Comparison of ENCODE assay signal across 22 cellular contexts in genomic region chr1:219733511-219733910, GRCh38.
DNase-seq lines count a peak whose midpoint lies in the region; ATAC-seq, FAIRE-seq and TF ChIP-seq lines count a peak whose summit lies in the region.
"Had no signal": no experiment of that assay in that cellular context is flagged by ENCODE, and none has a peak within 500 bp of the region (broad histone marks: within the 10 kb centered on the region; RNA-seq: fewer than 3 reads in every experiment).

No MANE protein-coding gene starts in this region.

- in situ Hi-C loops in mammary epithelial cell (cut with MboI; ENCODE audit: low sequenced_read_pairs in 2 of 2) (no loop called here), K562 (cut with MboI) (no loop called here)

- peak overlapping the region; percentile 62 to 76 for H3K27ac ChIP-seq in breast epithelium
- no peak overlapping the region for H3K27ac ChIP-seq in mammary epithelial cell (ENCODE audit: insufficient read depth, low read depth, low read length)
- H3K27ac ChIP-seq in PC-3 (ENCODE audit: low read length) = no peak overlapping the region
- no peak overlapping the region for H3K27ac ChIP-seq in K562 (ENCODE audit: extremely low read depth, low read depth, low read length)
- H3K27ac ChIP-seq in spleen = peak overlapping the region in 3 of 8 donors; percentile 13 to 51 (median 32)
- H3K27ac ChIP-seq: C4-2B, HL-60 had no signal

- H3K9me1 ChIP-seq in K562 (ENCODE audit: control insufficient read depth, insufficient read depth, low read length) = no peaks in the 10 kb centered on the region

- no peaks in the 10 kb centered on the region for H3F3A ChIP-seq in PC-3 (ENCODE audit: low read length, unreplicated experiment)

- H3K36me3 ChIP-seq in breast epithelium (no peaks in the 10 kb centered on the region), mammary epithelial cell (ENCODE audit: insufficient read depth, low read length) (no peaks in the 10 kb centered on the region), PC-3 (ENCODE audit: low read depth, low read length) (no peaks in the 10 kb centered on the region), K562 (ENCODE audit: control insufficient read depth, insufficient read depth, low read length) (no peaks in the 10 kb centered on the region), spleen (no peaks in the 10 kb centered on the region)

- H3K4me3 ChIP-seq in breast epithelium (no peak overlapping the region), mammary epithelial cell (replicated peaks in 1 of 3; ENCODE audit: insufficient read depth in 1 of 3, low read depth in 2 of 3, low read length in 3 of 3) (no peak overlapping the region), PC-3 (ENCODE audit: low read length) (no peak overlapping the region), K562 (no peak overlapping the region), spleen (no peak overlapping the region)

- CTCF ChIA-PET in mammary epithelial cell (lab: Charles Lee; ENCODE audit: low non-redundant PET) = no interaction called here
- CTCF ChIA-PET in PC-3 (lab: Charles Lee) = no interaction called here
- CTCF ChIA-PET in K562 (lab: Yijun Ruan, JAX; ENCODE audit: low intra/inter-chr PET ratio) = no interaction called here

- H3K9me3 ChIP-seq in breast epithelium (no peaks in the 10 kb centered on the region), mammary epithelial cell (replicated peaks; ENCODE audit: insufficient read depth, low read length) (no peaks in the 10 kb centered on the region), PC-3 (ENCODE audit: low read length) (no peaks in the 10 kb centered on the region), K562 (replicated peaks; ENCODE audit: control insufficient read depth, insufficient read depth, low read depth, low read length) (no peaks in the 10 kb centered on the region), spleen (peaks cover 0 to 14% (median 7%) of the 10 kb centered on the region in 8 donors)
- H3K9me3 ChIP-seq: Caco-2 had no signal

- intact Hi-C loops in breast epithelium (cut with DNase I; ENCODE audit: low total_unique reads) = no loop called here
- intact Hi-C loops in mammary epithelial cell (cut with micrococcal nuclease) = no loop called here
- intact Hi-C loops in PC-3 (cut with micrococcal nuclease) = no loop called here
- intact Hi-C loops in K562 (cut with micrococcal nuclease) = loop anchor here (5.0 kb wide), 1 partner anchor 166 kb away; no protein-coding TSS in a partner anchor
- intact Hi-C loops in spleen (cut with DNase I; ENCODE audit: low total_unique reads) = no loop called here

- H3K9me2 ChIP-seq in PC-3 (replicated peaks; ENCODE audit: low read length) = no peaks in the 10 kb centered on the region

- H3K4me1 ChIP-seq in breast epithelium (no peaks in the 10 kb centered on the region), mammary epithelial cell (ENCODE audit: insufficient read depth, low read length) (no peaks in the 10 kb centered on the region), PC-3 (ENCODE audit: insufficient read depth, low read length) (peaks cover 29% of the 10 kb centered on the region), K562 (replicated peaks in 1 of 2; ENCODE audit: control insufficient read depth in 2 of 2, insufficient read depth in 2 of 2, low read length in 2 of 2) (peaks cover 0 to 7% of the 10 kb centered on the region in 2 experiments; a peak in 2 of 5 replicates), spleen (no peaks in the 10 kb centered on the region)
- H3K4me1 ChIP-seq: Caco-2 had no signal

- TF ChIP-seq EP300 in K562 (IDR thresholded peaks at IDR 0.05; ENCODE audit: low read length) = no peak

- WGBS in mammary epithelial cell (ENCODE audit: low coverage, missing lambda C conversion rate) = 44% methylated on average over 3 of the region's 3 CpGs
- WGBS in K562 (ENCODE audit: insufficient coverage, low coverage, missing lambda C conversion rate) = 0% methylated on average over 3 of the region's 3 CpGs
- 37 to 45% (median 41%) methylated on average over 3 of the region's 3 CpGs for WGBS in spleen, 5 donors

- H2AFZ ChIP-seq in mammary epithelial cell (ENCODE audit: low read depth, low read length) (no peak overlapping the region), PC-3 (ENCODE audit: low read length) (peak overlapping the region; percentile 57; the same call in 1 of the 2 replicates), K562 (ENCODE audit: low read depth, low read length) (no peak overlapping the region)

- no peaks in the 10 kb centered on the region for H3K79me2 ChIP-seq in mammary epithelial cell (ENCODE audit: insufficient read depth, low read length)
- H3K79me2 ChIP-seq in PC-3 (ENCODE audit: low read length) = no peaks in the 10 kb centered on the region
- H3K79me2 ChIP-seq in K562 (ENCODE audit: control insufficient read depth, insufficient read depth, low read length) = no peaks in the 10 kb centered on the region

- TF ChIP-seq POLR2A in breast epithelium (IDR thresholded peaks at IDR 0.05) (no peak), K562 (conservative IDR thresholded peaks at IDR 0.05) (no peak), spleen (IDR thresholded peaks at IDR 0.05) (no peak)

- no peaks in the 10 kb centered on the region for H4K20me1 ChIP-seq in mammary epithelial cell (ENCODE audit: insufficient read depth, low read length)
- H4K20me1 ChIP-seq in PC-3 (ENCODE audit: low read length) = no peaks in the 10 kb centered on the region
- no peaks in the 10 kb centered on the region for H4K20me1 ChIP-seq in K562 (replicated peaks; ENCODE audit: control insufficient read depth, insufficient read depth, low read length)

- dilution Hi-C loops in mammary epithelial cell (cut with HindIII; ENCODE audit: low sequenced_read_pairs) = no loop called here

- BruUV-seq in mammary epithelial cell (replicated peaks; lab: Mats Ljungman, UMichigan) = no TSS peak
- BruUV-seq in PC-3 (replicated peaks; lab: Mats Ljungman, UMichigan) = no TSS peak
- BruUV-seq in K562 (replicated peaks; lab: Mats Ljungman, UMichigan) = no TSS peak

- DNase-seq in breast epithelium (ENCODE audit: low spot score in 2 of 2) = no peak
- no peak for DNase-seq in mammary epithelial cell
- DNase-seq in MV-4-11 (lab: John Stamatoyannopoulos, UW) = peak; percentile 66
- DNase-seq in PC-3 = no peak
- DNase-seq in K562 (ENCODE audit: extremely low read depth in 1 of 4, low spot score in 3 of 4) = no peak
- no peak for DNase-seq in spleen
- no peak for DNase-seq in NCI-H446 (lab: John Stamatoyannopoulos, UW)
- DNase-seq: AML-193; Caco-2; CD4-positive, alpha-beta T cell; DMS153; DMS79; GDM1; GOT3; H7; HFFc6 had no signal

- H3K4me2 ChIP-seq in mammary epithelial cell (ENCODE audit: insufficient read depth, low read depth, low read length) = no peak overlapping the region
- no peak overlapping the region for H3K4me2 ChIP-seq in PC-3 (ENCODE audit: low read length)
- H3K4me2 ChIP-seq in K562 (ENCODE audit: insufficient read depth, low read length) = no peak overlapping the region; the same call in 1 of the 2 replicates

- no peak overlapping the region for H3K9ac ChIP-seq in mammary epithelial cell (ENCODE audit: insufficient read depth, low read length)
- no peak overlapping the region for H3K9ac ChIP-seq in PC-3 (ENCODE audit: low read length)
- no peak overlapping the region for H3K9ac ChIP-seq in K562 (ENCODE audit: insufficient read depth in 1 of 2, low read depth in 2 of 2, low read length in 2 of 2)

- no peak for TF ChIP-seq CTCF in breast epithelium (IDR thresholded peaks at IDR 0.05)
- TF ChIP-seq CTCF in mammary epithelial cell (conservative IDR thresholded peaks at IDR 0.05 in 1 of 2, IDR thresholded peaks at IDR 0.05 in 1 of 2; ENCODE audit: extremely low read depth in 1 of 2, insufficient read depth in 1 of 2, low read depth in 1 of 2, low read length in 2 of 2) = no peak
- no peak for TF ChIP-seq CTCF in PC-3 (conservative IDR thresholded peaks at IDR 0.05; ENCODE audit: low read depth, low read length)
- no peak for TF ChIP-seq CTCF in K562 (IDR thresholded peaks at IDR 0.05 in 2 of 3, conservative IDR thresholded peaks at IDR 0.05 in 1 of 3; ENCODE audit: insufficient read depth in 2 of 3, low read depth in 1 of 3, low read length in 3 of 3)
- TF ChIP-seq CTCF in spleen (IDR thresholded peaks at IDR 0.05 in 8 of 11, conservative IDR thresholded peaks at IDR 0.05 in 3 of 11) = no peak

- ATAC-seq in PC-3 = no peak
- peak; percentile 56 for ATAC-seq in K562
- ATAC-seq: HCT116 had no signal

- no peak for FAIRE-seq in K562 (lab: Jason Lieb, UNC)
- FAIRE-seq: A204.1, GM12892, GM18507 had no signal

- H3K27me3 ChIP-seq in breast epithelium = no peaks in the 10 kb centered on the region
- peaks cover 2% of the 10 kb centered on the region for H3K27me3 ChIP-seq in mammary epithelial cell (ENCODE audit: insufficient read depth, low read length)
- no peaks in the 10 kb centered on the region for H3K27me3 ChIP-seq in PC-3 (ENCODE audit: low read length)
- H3K27me3 ChIP-seq in K562 (ENCODE audit: control insufficient read depth in 2 of 2, insufficient read depth in 2 of 2, low read length in 2 of 2) = no peaks in the 10 kb centered on the region
- H3K27me3 ChIP-seq in spleen (replicated peaks in 1 of 7) = no peaks in the 10 kb centered on the region

- POLR2A ChIA-PET in PC-3 (lab: Charles Lee; ENCODE audit: unreplicated experiment) = no interaction called here
- POLR2A ChIA-PET in K562 (lab: Yijun Ruan, JAX) = interaction anchor here (1.5 kb wide), 1 partner anchor 8 kb away, joined by 4 read pairs; no protein-coding TSS in a partner anchor

- TF ChIP-seq RAD21 in K562 (CRISPR knock-in tag; conservative IDR thresholded peaks at IDR 0.05 in 1 of 2, IDR thresholded peaks at IDR 0.05 in 1 of 2) = no peak

TF ChIP-seq in K562, 482 proteins besides CTCF, POLR2A, EP300 and RAD21:
- TF ChIP-seq SPI1 (IDR thresholded peaks at IDR 0.05; ENCODE audit: borderline replicate concordance, low read depth, low read length) = peak; percentile 68; the same call in 1 of the 2 replicates
- TF ChIP-seq HDAC3 (IDR thresholded peaks at IDR 0.05; ENCODE audit: borderline replicate concordance, partially characterized antibody) = no peak
- TF ChIP-seq ZNF311 (CRISPR knock-in tag; IDR thresholded peaks at IDR 0.05) = no peak
- TF ChIP-seq JUND (IDR thresholded peaks at IDR 0.05; ENCODE audit: borderline replicate concordance, low read depth, low read length) = no peak
- TF ChIP-seq JUND (tag; IDR thresholded peaks at IDR 0.05; ENCODE audit: borderline replicate concordance, low read depth, low read length) = 0 out of 3 replicates have a peak, but pooled peaks have one; percentile 40
- no peak for TF ChIP-seq NR2C2 (CRISPR knock-in tag; IDR thresholded peaks at IDR 0.05)
- TF ChIP-seq NR2C2 (tag; IDR thresholded peaks at IDR 0.05) = 0 out of 2 replicates have a peak, but pooled peaks have one; percentile 38
- peak; percentile 68 for TF ChIP-seq ESRRA (IDR thresholded peaks at IDR 0.05; ENCODE audit: borderline replicate concordance, low read depth)

Comparison
In these comparisons a context has a peak if more than half of its experiments do, and no peak if none do; other contexts are left out.
1. H3K27ac ChIP-seq: peak in breast epithelium (2 of 2); none in mammary epithelial cell (single experiment), PC-3 (single experiment) and K562 (single experiment).